Comparison of ENCODE assay signal across 32 cellular contexts in the genomic region with DNA sequence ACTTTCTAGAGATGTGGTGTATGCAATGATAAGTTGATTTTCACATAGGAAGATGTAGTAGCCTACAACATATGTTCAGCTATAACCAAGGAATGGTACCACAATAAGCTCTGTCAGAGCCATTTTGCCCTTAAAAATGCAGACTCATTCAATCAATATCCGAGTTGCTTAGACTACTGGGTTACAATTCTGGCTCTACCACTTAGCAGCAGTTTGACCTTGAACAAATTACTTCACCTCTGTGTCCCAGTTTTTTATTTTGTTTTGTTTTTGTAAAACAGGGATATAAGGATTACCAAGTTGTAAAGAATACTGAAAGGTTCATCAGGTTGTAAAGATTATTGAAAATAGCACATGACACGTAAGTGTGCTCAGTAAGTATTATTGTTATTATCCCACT. TPM values are rescaled to one million over a fixed set of nuclear protein-coding genes. Genes with fewer than 3 reads are reported as not detected.
DNase-seq lines count a peak whose midpoint lies in the region; ATAC-seq, FAIRE-seq and TF ChIP-seq lines count a peak whose summit lies in the region.
"Had no signal": no experiment of that assay in that cellular context is flagged by ENCODE, and none has a peak within 500 bp of the region (broad histone marks: within the 10 kb centered on the region; RNA-seq: fewer than 3 reads in every experiment).

No MANE protein-coding gene starts in this region.

- BruUV-seq in Calu3 (replicated peaks; lab: Mats Ljungman, UMichigan) = no TSS peak

- peak overlapping the region; percentile 55 for H3K4me2 ChIP-seq in Karpas-422 (ENCODE audit: low read depth, low read length, poor library complexity, severe bottlenecking)

- H4K20me1 ChIP-seq in Karpas-422 (ENCODE audit: insufficient read depth, low read depth, low read length) = no peaks in the 10 kb centered on the region

- no peaks in the 10 kb centered on the region for H3K9me2 ChIP-seq in Karpas-422 (replicated peaks; ENCODE audit: insufficient read depth, low read length)

- no peaks in the 10 kb centered on the region for H3K27me3 ChIP-seq in Karpas-422 (ENCODE audit: low read length)
- H3K27me3 ChIP-seq in adrenal gland = no peaks in the 10 kb centered on the region
- no peaks in the 10 kb centered on the region for H3K27me3 ChIP-seq in right lobe of liver
- no peaks in the 10 kb centered on the region for H3K27me3 ChIP-seq in small intestine (ENCODE audit: control insufficient read depth in 2 of 2, insufficient read depth in 2 of 2, low read length in 2 of 2)
- H3K27me3 ChIP-seq: breast epithelium, esophagus squamous epithelium, gastrocnemius medialis, ovary, tibial artery had no signal

- H3K9me3 ChIP-seq in Karpas-422 (ENCODE audit: low read length) = no peaks in the 10 kb centered on the region
- no peaks in the 10 kb centered on the region for H3K9me3 ChIP-seq in adrenal gland (replicated peaks in 1 of 3)
- H3K9me3 ChIP-seq in right lobe of liver = no peaks in the 10 kb centered on the region
- no peaks in the 10 kb centered on the region for H3K9me3 ChIP-seq in small intestine (ENCODE audit: control insufficient read depth, low read depth)
- H3K9me3 ChIP-seq: breast epithelium, esophagus squamous epithelium, gastrocnemius medialis, lower lobe of right lung, ovary, tibial artery had no signal

- peaks cover 90% of the 10 kb centered on the region for H3K4me1 ChIP-seq in Karpas-422 (ENCODE audit: low read length)
- H3K4me1 ChIP-seq in adrenal gland (replicated peaks in 1 of 2) = peaks cover 48 to 86% of the 10 kb centered on the region in 2 donors
- H3K4me1 ChIP-seq in right lobe of liver = peaks cover 0 to 47% (median 6%) of the 10 kb centered on the region in 4 donors
- H3K4me1 ChIP-seq in small intestine (ENCODE audit: control insufficient read depth in 2 of 2, insufficient read depth in 1 of 2, low read depth in 1 of 2, low read length in 1 of 2) = no peaks in the 10 kb centered on the region
- H3K4me1 ChIP-seq: breast epithelium had no signal

- no peak for FAIRE-seq in small intestine (lab: Jason Lieb, UNC)
- FAIRE-seq: colon, H1 had no signal

- no peak for TF ChIP-seq CTCF in Calu3 (IDR thresholded peaks at IDR 0.05; ENCODE audit: unreplicated experiment)
- TF ChIP-seq CTCF in adrenal gland (IDR thresholded peaks at IDR 0.05) = no peak
- TF ChIP-seq CTCF in right lobe of liver (IDR thresholded peaks at IDR 0.05) = no peak

- intact Hi-C loops in Calu3 (cut with micrococcal nuclease; ENCODE audit: unreplicated experiment) = no loop called here
- intact Hi-C loops in adrenal gland (cut with DNase I) = no loop called here
- intact Hi-C loops in right lobe of liver (cut with DNase I) = no loop called here

- H3K36me3 ChIP-seq in Karpas-422 (ENCODE audit: insufficient read depth, low read length) = peaks cover 17% of the 10 kb centered on the region
- H3K36me3 ChIP-seq in adrenal gland (replicated peaks in 1 of 2) = no peaks in the 10 kb centered on the region
- H3K36me3 ChIP-seq in right lobe of liver = no peaks in the 10 kb centered on the region
- H3K36me3 ChIP-seq in small intestine (ENCODE audit: control insufficient read depth in 2 of 2, insufficient read depth in 2 of 2, low read length in 2 of 2) = no peaks in the 10 kb centered on the region
- H3K36me3 ChIP-seq: breast epithelium, gastrocnemius medialis, lower lobe of right lung, ovary, tibial artery had no signal

- DNase-seq in Calu3 (no peak), Karpas-422 (no peak), adrenal gland (no peak), right lobe of liver (no peak), small intestine (no peak), NCI-H1092 (lab: John Stamatoyannopoulos, UW) (no peak)
- DNase-seq in activated naive CD4-positive, alpha-beta T cell (lab: John Stamatoyannopoulos, UW) = no peak
- DNase-seq: activated CD4-positive, alpha-beta memory T cell treated with anti-CD3 and anti-CD28 coated beads for 36 hours; activated CD4-positive, CD25-positive, alpha-beta regulatory T cell; activated naive CD4-positive, alpha-beta T cell treated with anti-CD3 and anti-CD28 coated beads for 36 hours; amniotic stem cell; CD4-positive, CD25-positive, alpha-beta regulatory T cell; endodermal cell; esophagus squamous epithelium; gastrocnemius medialis; hippocampal formation; immature natural killer cell; lower lobe of right lung; NCI-H1048; NCI-H187 treated with DMSO at 0.1 percent for 48 hours; NCI-H69; nephron progenitor cell; ovary; right cardiac atrium; stimulated activated CD4-positive, alpha-beta T cell treated with anti-CD3 and anti-CD28 coated beads, Interleukin-4, amount 100 ng/mL, for 4 hours; stimulated activated naive CD8-positive, alpha-beta T cell treated with anti-CD3 and anti-CD28 coated beads, Interleukin-15, amount 100 ng/mL, for 72 hours; tibial artery had no signal

- peak overlapping the region; percentile 89 for H3K27ac Mint-ChIP-seq in Calu3 (ENCODE audit: unreplicated experiment)
- H3K27ac Mint-ChIP-seq: activated CD4-positive, alpha-beta memory T cell treated with anti-CD3 and anti-CD28 coated beads for 36 hours; activated naive CD4-positive, alpha-beta T cell treated with anti-CD3 and anti-CD28 coated beads for 36 hours; endodermal cell; nephron progenitor cell; stimulated activated naive CD8-positive, alpha-beta T cell treated with anti-CD3 and anti-CD28 coated beads, Interleukin-15, amount 100 ng/mL, for 72 hours had no signal

- no peak for TF ChIP-seq POLR2A in adrenal gland (IDR thresholded peaks at IDR 0.05)
- TF ChIP-seq POLR2A in right lobe of liver (IDR thresholded peaks at IDR 0.05) = no peak

- H3K27ac ChIP-seq in Karpas-422 (ENCODE audit: low read length) (peak overlapping the region; percentile 91), adrenal gland (peak overlapping the region; percentile 10 to 47 (median 44)), right lobe of liver (peak overlapping the region in 2 of 3 donors; percentile 4), small intestine (ENCODE audit: low read depth in 1 of 2, low read length in 1 of 2) (no peak overlapping the region)
- H3K27ac ChIP-seq: breast epithelium, esophagus squamous epithelium, lower lobe of right lung, ovary, tibial artery had no signal

- CTCF ChIA-PET in Calu3 (lab: Charles Lee) = interaction anchor here (0.9 to 1.4 kb wide), 4 partner anchors 9 to 259 kb away, joined by 3 to 4 read pairs (median 3); partner anchors contain the start of gene EPS15

- H3K9ac ChIP-seq in Karpas-422 (ENCODE audit: low read length) = peak overlapping the region; percentile 23; the same call in 1 of the 2 replicates

- no peaks in the 10 kb centered on the region for H3K9me3 Mint-ChIP-seq in Calu3 (ENCODE audit: low read depth, unreplicated experiment)
- H3K9me3 Mint-ChIP-seq: activated CD4-positive, alpha-beta memory T cell treated with anti-CD3 and anti-CD28 coated beads for 36 hours; activated naive CD4-positive, alpha-beta T cell treated with anti-CD3 and anti-CD28 coated beads for 36 hours; CD4-positive, CD25-positive, alpha-beta regulatory T cell; endodermal cell; immature natural killer cell; stimulated activated naive CD8-positive, alpha-beta T cell treated with anti-CD3 and anti-CD28 coated beads, Interleukin-15, amount 100 ng/mL, for 72 hours had no signal

- H3K4me1 Mint-ChIP-seq in Calu3 (ENCODE audit: low read depth, unreplicated experiment) = peaks cover 25% of the 10 kb centered on the region
- H3K4me1 Mint-ChIP-seq: nephron progenitor cell had no signal

- peak in 3 of 4 donors; percentile 30 to 58 (median 49) for ATAC-seq in right lobe of liver
- ATAC-seq in GM19351 (IDR thresholded peaks at IDR 0.05; ENCODE audit: unreplicated experiment) = no peak
- ATAC-seq: gastrocnemius medialis; lower lobe of right lung; right cardiac atrium; Right ventricle myocardium inferior; stimulated activated naive CD8-positive, alpha-beta T cell treated with anti-CD3 and anti-CD28 coated beads, Interleukin-15, amount 100 ng/mL, for 72 hours had no signal

- peaks cover 9% of the 10 kb centered on the region for H3K36me3 Mint-ChIP-seq in Calu3 (ENCODE audit: insufficient read depth, unreplicated experiment)
- H3K36me3 Mint-ChIP-seq: activated CD4-positive, alpha-beta memory T cell treated with anti-CD3 and anti-CD28 coated beads for 36 hours had no signal

- 37 to 48% (median 44%) methylated on average over 2 of the region's 2 CpGs for WGBS in adrenal gland, 4 donors
- WGBS in right lobe of liver (ENCODE audit: insufficient coverage, low coverage, low lambda C conversion rate, missing lambda C conversion rate) = 48% methylated on average over 2 of the region's 2 CpGs
- 43 to 62% (median 47%) methylated on average over 2 of the region's 2 CpGs for WGBS in small intestine, 3 donors

- H2AFZ ChIP-seq in Karpas-422 (ENCODE audit: low read length) = no peak overlapping the region

- peaks cover 99% of the 10 kb centered on the region for H3K79me2 ChIP-seq in Karpas-422 (ENCODE audit: low read length)

- no peak overlapping the region for H3K4me3 Mint-ChIP-seq in Calu3 (ENCODE audit: low read depth, unreplicated experiment)
- H3K4me3 Mint-ChIP-seq: activated CD4-positive, alpha-beta memory T cell treated with anti-CD3 and anti-CD28 coated beads for 36 hours; activated naive CD4-positive, alpha-beta T cell treated with anti-CD3 and anti-CD28 coated beads for 36 hours; endodermal cell; immature natural killer cell; nephron progenitor cell; stimulated activated naive CD8-positive, alpha-beta T cell treated with anti-CD3 and anti-CD28 coated beads, Interleukin-15, amount 100 ng/mL, for 72 hours had no signal

- H3K4me3 ChIP-seq in Karpas-422 (ENCODE audit: low read length) (no peak overlapping the region; the same call in 1 of the 2 replicates), adrenal gland (no peak overlapping the region), right lobe of liver (no peak overlapping the region), small intestine (ENCODE audit: low read depth in 1 of 2, low read length in 2 of 2) (no peak overlapping the region)
- H3K4me3 ChIP-seq: breast epithelium, esophagus squamous epithelium, gastrocnemius medialis, lower lobe of right lung, ovary, tibial artery had no signal

- H3K27me3 Mint-ChIP-seq in Calu3 (ENCODE audit: unreplicated experiment) = no peaks in the 10 kb centered on the region
- H3K27me3 Mint-ChIP-seq: activated CD4-positive, alpha-beta memory T cell treated with anti-CD3 and anti-CD28 coated beads for 36 hours; CD4-positive, CD25-positive, alpha-beta regulatory T cell; stimulated activated naive CD8-positive, alpha-beta T cell treated with anti-CD3 and anti-CD28 coated beads, Interleukin-15, amount 100 ng/mL, for 72 hours had no signal

RNA-seq across cellular contexts. Expression of gene EPS15, which starts 9.3 kb away (rescaled TPM):
- 50.0 and 51.2 TPM in 2 replicates for total RNA-seq in Calu3 (2022)
- total RNA-seq in Karpas-422 (2014; rRNA removed; shearing (Covaris generic); ENCODE audit: low replicate concordance) = 70.3 and 116 TPM in 2 replicates
- total RNA-seq in adrenal gland = 100 to 1,000 TPM in 7 of 8 donors, 10 to 100 TPM in 1; 66.7 to 180 (median 114) TPM
- 10 to 100 TPM; 31.7 to 83.3 (median 34.7) TPM for polyA plus RNA-seq in adrenal gland
- 10 to 100 TPM; 23.2 to 30.9 (median 28.6) TPM for total RNA-seq in right lobe of liver
- 10 to 100 TPM; 14.1 to 15.3 (median 15.1) TPM for polyA plus RNA-seq in small intestine

Comparison
In these comparisons a context has a peak if more than half of its experiments do, and no peak if none do; other contexts are left out.
1. H3K27ac ChIP-seq: peak in Karpas-422 (single experiment), adrenal gland (5 of 5) and right lobe of liver (2 of 3); none in small intestine (0 of 2).